18 cellular contexts compared by ENCODE assay signal in the genomic region with DNA sequence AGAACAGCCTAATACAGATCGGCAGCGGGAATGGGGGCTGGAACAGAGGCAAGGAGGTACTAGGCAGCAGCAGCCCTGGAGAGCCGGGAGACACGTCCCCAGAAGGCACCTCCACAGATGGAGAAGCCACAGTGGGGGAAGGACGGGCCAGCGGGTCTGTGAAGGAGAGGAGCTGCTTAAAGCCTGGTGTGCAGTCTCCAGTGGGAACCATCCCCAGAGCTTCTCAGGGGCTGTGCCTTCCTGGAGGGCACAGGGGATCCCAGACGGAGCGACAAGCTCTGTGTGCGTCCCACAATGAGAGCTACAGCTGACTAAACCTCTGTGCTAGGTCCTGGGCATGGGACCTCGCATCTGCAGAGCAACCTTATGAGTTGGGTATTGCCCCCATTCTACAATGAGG. TPM values are rescaled to one million over a fixed set of nuclear protein-coding genes. Genes with fewer than 3 reads are reported as not detected.
DNase-seq lines count a peak whose midpoint lies in the region; ATAC-seq and TF ChIP-seq lines count a peak whose summit lies in the region.
"Had no signal": no experiment of that assay in that cellular context is flagged by ENCODE, and none has a peak within 500 bp of the region (broad histone marks: within the 10 kb centered on the region; RNA-seq: fewer than 3 reads in every experiment).

No MANE protein-coding gene starts in this region.

- H3K4me1 Mint-ChIP-seq in activated T-helper 1 cell treated with anti-CD3 and anti-CD28 coated beads, Interleukin-12 subunit alpha, Interleukin-12 subunit beta, Interleukin-2, Interleukin-4 antibody, amounts not matched to agents 30 ng/mL and 10 ng/mL and 1 ng/mL, durations not matched to agents 14 hours and 24 hours and 36 hours (ENCODE audit: low read depth), result peaks cover 42% of the 10 kb centered on the region
- peaks cover 26 to 36% of the 10 kb centered on the region in 2 donors for H3K4me1 Mint-ChIP-seq in stimulated activated naive B cell treated with anti-CD40 and anti-IgM and Interleukin-4, amounts not matched to agents 10 μg/mL and 1 μg/mL and 100 μg/mL, for 72 hours

- peaks cover 11% of the 10 kb centered on the region for H4K20me1 ChIP-seq in hepatocyte (ENCODE audit: insufficient read depth, poor library complexity, severe bottlenecking)

- H3K9me3 Mint-ChIP-seq in activated T-helper 1 cell treated with anti-CD3 and anti-CD28 coated beads, Interleukin-12 subunit alpha, Interleukin-12 subunit beta, Interleukin-2, Interleukin-4 antibody, amounts not matched to agents 30 ng/mL and 10 ng/mL and 1 ng/mL, durations not matched to agents 14 hours and 24 hours and 36 hours, result no peaks in the 10 kb centered on the region
- no peaks in the 10 kb centered on the region for H3K9me3 Mint-ChIP-seq in stimulated activated naive B cell treated with anti-CD40 and anti-IgM and Interleukin-4, amounts not matched to agents 10 μg/mL and 1 μg/mL and 100 μg/mL, for 72 hours
- H3K9me3 Mint-ChIP-seq: dendritic cell treated with granulocyte-macrophage colony-stimulating factor and Interleukin-4, amounts not matched to agents 40 ng/mL and 50 ng/mL, for 4 days; T-helper 1 cell treated with Interleukin-12 subunit alpha and Interleukin-12 subunit beta and Interleukin-4 antibody, amounts not matched to agents 30 μg/mL and 1 μg/mL, for 36 hours had no signal

- peak overlapping the region; percentile 80 for H3K27ac Mint-ChIP-seq in activated T-helper 1 cell treated with anti-CD3 and anti-CD28 coated beads, Interleukin-12 subunit alpha, Interleukin-12 subunit beta, Interleukin-2, Interleukin-4 antibody, amounts not matched to agents 30 ng/mL and 10 ng/mL and 1 ng/mL, durations not matched to agents 14 hours and 24 hours and 36 hours
- H3K27ac Mint-ChIP-seq in stimulated activated naive B cell treated with anti-CD40 and anti-IgM and Interleukin-4, amounts not matched to agents 10 μg/mL and 1 μg/mL and 100 μg/mL, for 72 hours, result peak overlapping the region; percentile 94
- H3K27ac Mint-ChIP-seq: dendritic cell treated with granulocyte-macrophage colony-stimulating factor and Interleukin-4, amounts not matched to agents 40 ng/mL and 50 ng/mL, for 4 days; T-helper 1 cell treated with Interleukin-12 subunit alpha and Interleukin-12 subunit beta and Interleukin-4 antibody, amounts not matched to agents 30 μg/mL and 1 μg/mL, for 36 hours had no signal

- H3K4me3 Mint-ChIP-seq in activated T-helper 1 cell treated with anti-CD3 and anti-CD28 coated beads, Interleukin-12 subunit alpha, Interleukin-12 subunit beta, Interleukin-2, Interleukin-4 antibody, amounts not matched to agents 30 ng/mL and 10 ng/mL and 1 ng/mL, durations not matched to agents 14 hours and 24 hours and 36 hours, result no peak overlapping the region
- H3K4me3 Mint-ChIP-seq in stimulated activated naive B cell treated with anti-CD40 and anti-IgM and Interleukin-4, amounts not matched to agents 10 μg/mL and 1 μg/mL and 100 μg/mL, for 72 hours, result peak overlapping the region in 1 of 2 donors; percentile 39
- H3K4me3 Mint-ChIP-seq: dendritic cell treated with granulocyte-macrophage colony-stimulating factor and Interleukin-4, amounts not matched to agents 40 ng/mL and 50 ng/mL, for 4 days; T-helper 1 cell treated with Interleukin-12 subunit alpha and Interleukin-12 subunit beta and Interleukin-4 antibody, amounts not matched to agents 30 μg/mL and 1 μg/mL, for 36 hours had no signal

- H3K36me3 ChIP-seq in hepatocyte (replicated peaks; ENCODE audit: insufficient read depth, low read depth), result peaks cover 3% of the 10 kb centered on the region

- intact Hi-C loops in cardiac septum (cut with DNase I) (no loop called here), Right ventricle myocardium inferior (cut with DNase I) (loop anchor here (5.0 kb wide), 1 partner anchor 49 kb away; a partner anchor contains a TSS), lower leg skin (cut with DNase I; ENCODE audit: low total_unique reads) (no loop called here)
- intact Hi-C loops in activated T-helper 1 cell treated with anti-CD3 and anti-CD28 coated beads, Interleukin-12 subunit alpha, Interleukin-12 subunit beta, Interleukin-2, Interleukin-4 antibody, amounts not matched to agents 30 ng/mL and 10 ng/mL and 1 ng/mL, durations not matched to agents 14 hours and 24 hours and 36 hours (cut with micrococcal nuclease), result no loop called here

- no peaks in the 10 kb centered on the region for H3K27me3 Mint-ChIP-seq in activated T-helper 1 cell treated with anti-CD3 and anti-CD28 coated beads, Interleukin-12 subunit alpha, Interleukin-12 subunit beta, Interleukin-2, Interleukin-4 antibody, amounts not matched to agents 30 ng/mL and 10 ng/mL and 1 ng/mL, durations not matched to agents 14 hours and 24 hours and 36 hours (ENCODE audit: insufficient read depth)
- no peaks in the 10 kb centered on the region for H3K27me3 Mint-ChIP-seq in stimulated activated naive B cell treated with anti-CD40 and anti-IgM and Interleukin-4, amounts not matched to agents 10 μg/mL and 1 μg/mL and 100 μg/mL, for 72 hours
- H3K27me3 Mint-ChIP-seq: dendritic cell treated with granulocyte-macrophage colony-stimulating factor and Interleukin-4, amounts not matched to agents 40 ng/mL and 50 ng/mL, for 4 days had no signal

- no peak overlapping the region for H3K4me2 ChIP-seq in hepatocyte

- H3K79me2 ChIP-seq in hepatocyte, result peaks cover 26% of the 10 kb centered on the region

- H3K4me3 ChIP-seq in hepatocyte (no peak overlapping the region), lower leg skin (ENCODE audit: low read depth, poor library complexity, severe bottlenecking) (no peak overlapping the region)
- H3K4me3 ChIP-seq: HAP-1, right atrium auricular region had no signal

- no peak for TF ChIP-seq CTCF in hepatocyte (IDR thresholded peaks at IDR 0.05; ENCODE audit: poor library complexity)
- TF ChIP-seq CTCF in lower leg skin (IDR thresholded peaks at IDR 0.05), result no peak

- TF ChIP-seq POLR2A in lower leg skin (IDR thresholded peaks at IDR 0.05), result no peak

- peaks cover 68% of the 10 kb centered on the region for H3K36me3 Mint-ChIP-seq in activated T-helper 1 cell treated with anti-CD3 and anti-CD28 coated beads, Interleukin-12 subunit alpha, Interleukin-12 subunit beta, Interleukin-2, Interleukin-4 antibody, amounts not matched to agents 30 ng/mL and 10 ng/mL and 1 ng/mL, durations not matched to agents 14 hours and 24 hours and 36 hours (ENCODE audit: low read depth)
- H3K36me3 Mint-ChIP-seq in stimulated activated naive B cell treated with anti-CD40 and anti-IgM and Interleukin-4, amounts not matched to agents 10 μg/mL and 1 μg/mL and 100 μg/mL, for 72 hours, result peaks cover 68 to 82% of the 10 kb centered on the region in 2 donors

- no peaks in the 10 kb centered on the region for H3K9me2 ChIP-seq in hepatocyte (replicated peaks; ENCODE audit: insufficient read depth)

- no peaks in the 10 kb centered on the region for H3K9me3 ChIP-seq in hepatocyte (ENCODE audit: low read depth)
- H3K9me3 ChIP-seq: HAP-1, neutrophil, right atrium auricular region had no signal

- no peak for ATAC-seq in Right ventricle myocardium inferior
- ATAC-seq in stimulated activated naive B cell treated with anti-CD40 and anti-IgM and Interleukin-4, amounts not matched to agents 10 μg/mL and 1 μg/mL and 100 μg/mL, for 72 hours (replicated peaks), result no peak
- no peak for ATAC-seq in HG03342 (IDR thresholded peaks at IDR 0.05; ENCODE audit: unreplicated experiment)

- peak; percentile 74 for DNase-seq in cardiac septum (ENCODE audit: low spot score)
- DNase-seq in Right ventricle myocardium inferior (ENCODE audit: missing footprints), result no peak
- DNase-seq in activated T-helper 1 cell treated with anti-CD3 and anti-CD28 coated beads, Interleukin-12 subunit alpha, Interleukin-12 subunit beta, Interleukin-2, Interleukin-4 antibody, amounts not matched to agents 30 ng/mL and 10 ng/mL and 1 ng/mL, durations not matched to agents 14 hours and 24 hours and 36 hours (ENCODE audit: low spot score), result no peak
- no peak for DNase-seq in hepatocyte (ENCODE audit: low spot score)
- DNase-seq in stimulated activated naive B cell treated with anti-CD40 and anti-IgM and Interleukin-4, amounts not matched to agents 10 μg/mL and 1 μg/mL and 100 μg/mL, for 72 hours, result no peak
- no peak for DNase-seq in G401 (ENCODE audit: low spot score)
- DNase-seq in lower leg skin (ENCODE audit: low spot score in 2 of 2), result no peak
- DNase-seq: activated CD4-positive, CD25-positive, alpha-beta regulatory T cell; NCI-H1694; NCI-H446; SHP77; stimulated activated CD4-positive, alpha-beta T cell treated with anti-CD3 and anti-CD28 coated beads, Interleukin-1b, Interleukin-23, amount 100 ng/mL, for 48 hours had no signal

- peaks cover 21% of the 10 kb centered on the region for H3K4me1 ChIP-seq in hepatocyte (ENCODE audit: insufficient read depth)
- H3K4me1 ChIP-seq: HAP-1 had no signal

- no peak overlapping the region for H2AFZ ChIP-seq in hepatocyte

- 91% methylated on average over 10 of the region's 10 CpGs for WGBS in hepatocyte (ENCODE audit: low lambda C conversion rate, missing lambda C conversion rate)
- 95% methylated on average over 10 of the region's 10 CpGs for WGBS in lower leg skin, 2 donors

- no peaks in the 10 kb centered on the region for H3K27me3 ChIP-seq in hepatocyte
- H3K27me3 ChIP-seq: neutrophil, right atrium auricular region had no signal

- in situ Hi-C loops in G401 (cut with HindIII; ENCODE audit: low sequenced_read_pairs), result loop anchor here (25.0 kb wide), 1 partner anchor 194 kb away; no protein-coding TSS in a partner anchor

- peak overlapping the region; percentile 40 for H3K27ac ChIP-seq in hepatocyte
- H3K27ac ChIP-seq: neutrophil had no signal

RNA-seq across cellular contexts. Expression of a gene that starts 50.8 kb away (rescaled TPM):
- 141 TPM for total RNA-seq in cardiac septum
- total RNA-seq in Right ventricle myocardium inferior, result 203 TPM
- 205 and 206 TPM in 2 replicates for total RNA-seq in activated T-helper 1 cell treated with anti-CD3 and anti-CD28 coated beads, Interleukin-12 subunit alpha, Interleukin-12 subunit beta, Interleukin-2, Interleukin-4 antibody, amounts not matched to agents 30 ng/mL and 10 ng/mL and 1 ng/mL, durations not matched to agents 14 hours and 24 hours and 36 hours
- 395 and 399 TPM in 2 replicates for total RNA-seq in hepatocyte
- polyA plus RNA-seq in hepatocyte, result 616 and 623 TPM in 2 replicates
- total RNA-seq in G401 (2014; rRNA removed; shearing (Covaris generic)), result 206 and 261 TPM in 2 replicates
- total RNA-seq in lower leg skin, result 100 to 1,000 TPM; 200 to 235 (median 212) TPM
